ENCODE assay signal across 10 cellular contexts in genomic region chr14:22163051-22163450, GRCh38.
A peak's percentile ranks its signal among the peaks of the same experiment; 100 is the strongest.
DNase-seq lines count a peak whose midpoint lies in the region; ATAC-seq, FAIRE-seq and TF ChIP-seq lines count a peak whose summit lies in the region.
"Had no signal": no experiment of that assay in that cellular context is flagged by ENCODE, and none has a peak within 500 bp of the region (broad histone marks: within the 10 kb centered on the region; RNA-seq: fewer than 3 reads in every experiment).

No MANE protein-coding gene starts in this region.

- no peaks in the 10 kb centered on the region for H3K27me3 Mint-ChIP-seq in neural progenitor cell (ENCODE audit: insufficient read depth, low read depth)

- SMC1A ChIA-PET in GM12878 (lab: Charles Lee; ENCODE audit: uncharacterized antibody, unreplicated experiment) = interaction anchor here (0.6 to 3.4 kb wide), 15 partner anchors 19 to 788 kb away, joined by 3 to 24 read pairs (median 4); no protein-coding TSS in a partner anchor

- H3K27ac ChIP-seq in GM12878 (ENCODE audit: control insufficient read depth, insufficient read depth) (no peak overlapping the region), neural progenitor cell (no peak overlapping the region), right atrium auricular region (no peak overlapping the region)
- H3K27ac ChIP-seq: right lobe of liver had no signal

- no peak overlapping the region for H3K27ac Mint-ChIP-seq in neural progenitor cell

- H3K9me3 Mint-ChIP-seq in neural progenitor cell = no peaks in the 10 kb centered on the region

- no peak overlapping the region for H2AFZ ChIP-seq in GM12878 (ENCODE audit: control insufficient read depth, low read depth, low read length)
- H2AFZ ChIP-seq in neural progenitor cell (replicated peaks) = peak overlapping the region; percentile 15

- H3K9ac ChIP-seq in GM12878 (ENCODE audit: control insufficient read depth, insufficient read depth, low read length) = no peak overlapping the region
- no peak overlapping the region for H3K9ac ChIP-seq in neural progenitor cell

- ATAC-seq in GM12878 (peak; percentile 64), GM21423 (IDR thresholded peaks at IDR 0.05; ENCODE audit: unreplicated experiment) (no peak)

- TF ChIP-seq POLR2A in GM12878 (IDR thresholded peaks at IDR 0.05; ENCODE audit: low read depth, low read length) = no peak

- H3K36me3 Mint-ChIP-seq in neural progenitor cell = no peaks in the 10 kb centered on the region

- TF ChIP-seq CTCF in LNCaP clone FGC (IDR thresholded peaks at IDR 0.05; ENCODE audit: control insufficient read depth, extremely low read depth, insufficient read depth) (peak; percentile 23), GM12878 (IDR thresholded peaks at IDR 0.05 in 2 of 3, conservative IDR thresholded peaks at IDR 0.05 in 1 of 3; ENCODE audit: control insufficient read depth in 2 of 3, extremely low read depth in 1 of 3, insufficient read depth in 1 of 3, low read depth in 3 of 3, low read length in 3 of 3) (peak in 2 of 3 experiments; percentile 3 to 28; a peak in 3 of 6 replicates), neural progenitor cell (IDR thresholded peaks at IDR 0.05) (peak; percentile 46), right atrium auricular region (IDR thresholded peaks at IDR 0.05) (peak in 1 of 2 donors; percentile 27)

- no peak overlapping the region for H3K4me3 Mint-ChIP-seq in neural progenitor cell

- H4K20me1 ChIP-seq in GM12878 (ENCODE audit: control insufficient read depth, insufficient read depth) (no peaks in the 10 kb centered on the region), neural progenitor cell (ENCODE audit: low read depth) (no peaks in the 10 kb centered on the region)

- TF ChIP-seq RAD21 in GM12878 (IDR thresholded peaks at IDR 0.05; ENCODE audit: insufficient read depth, low read depth, low read length) = peak; percentile 40

- no peak for TF ChIP-seq EP300 in GM12878 (IDR thresholded peaks at IDR 0.05; ENCODE audit: borderline replicate concordance in 1 of 2, control insufficient read depth in 1 of 2, low read depth in 2 of 2, low read length in 2 of 2)

- in situ Hi-C loops in GM12878 (cut with MboI) = no loop called here

- no peaks in the 10 kb centered on the region for H3K36me3 ChIP-seq in GM12878 (ENCODE audit: control insufficient read depth in 2 of 2, insufficient read depth in 2 of 2, low read length in 1 of 2)
- no peaks in the 10 kb centered on the region for H3K36me3 ChIP-seq in neural progenitor cell
- H3K36me3 ChIP-seq in right atrium auricular region = no peaks in the 10 kb centered on the region
- H3K36me3 ChIP-seq: right lobe of liver had no signal

- no peaks in the 10 kb centered on the region for H3K79me2 ChIP-seq in GM12878 (ENCODE audit: control insufficient read depth, insufficient read depth, low read length)
- no peaks in the 10 kb centered on the region for H3K79me2 ChIP-seq in neural progenitor cell (ENCODE audit: low read depth)

- peaks cover 4% of the 10 kb centered on the region for H3K4me1 Mint-ChIP-seq in neural progenitor cell

- intact Hi-C loops in GM12878 (cut with micrococcal nuclease; ENCODE audit: unreplicated experiment) = loop anchor here (10.0 kb wide), 2 partner anchors 122 to 152 kb away; no protein-coding TSS in a partner anchor

- BruUV-seq in GM12878 (replicated peaks; lab: Mats Ljungman, UMichigan) = no TSS peak

- H3K4me3 ChIP-seq in LNCaP clone FGC (ENCODE audit: low read depth, low read length) (no peak overlapping the region), GM12878 (no peak overlapping the region), neural progenitor cell (no peak overlapping the region), right atrium auricular region (no peak overlapping the region)
- H3K4me3 ChIP-seq: right lobe of liver had no signal

- CTCF ChIA-PET in GM12878 (lab: Yijun Ruan, JAX) = interaction anchor here (0.7 to 2.3 kb wide), 31 partner anchors 8 to 691 kb away, joined by 3 to 25 read pairs (median 4); no protein-coding TSS in a partner anchor

- POLR2A ChIA-PET in GM12878 (lab: Charles Lee) = interaction anchor here (0.6 kb wide), 1 partner anchor 556 kb away, joined by 4 read pairs; no protein-coding TSS in a partner anchor

- H3K9me3 ChIP-seq in GM12878 (replicated peaks; ENCODE audit: control insufficient read depth, insufficient read depth, low read length) (no peaks in the 10 kb centered on the region), neural progenitor cell (ENCODE audit: low read depth) (no peaks in the 10 kb centered on the region), right atrium auricular region (no peaks in the 10 kb centered on the region)
- H3K9me3 ChIP-seq: right lobe of liver had no signal

- H3K27me3 ChIP-seq in GM12878 (replicated peaks in 1 of 2; ENCODE audit: control insufficient read depth in 2 of 2, insufficient read depth in 2 of 2, low read length in 1 of 2) (peaks cover 2% of the 10 kb centered on the region in 2 experiments; a peak in 2 of 4 replicates), neural progenitor cell (no peaks in the 10 kb centered on the region), right atrium auricular region (no peaks in the 10 kb centered on the region)
- H3K27me3 ChIP-seq: right lobe of liver had no signal

- H3K4me1 ChIP-seq in GM12878 (ENCODE audit: control insufficient read depth, insufficient read depth, low read length) (no peaks in the 10 kb centered on the region), neural progenitor cell (no peaks in the 10 kb centered on the region), right atrium auricular region (no peaks in the 10 kb centered on the region)
- H3K4me1 ChIP-seq: right lobe of liver had no signal

- no peaks in the 10 kb centered on the region for H3F3A ChIP-seq in neural progenitor cell (ENCODE audit: low read depth)

- peak; percentile 23 for DNase-seq in NOMO-1 treated with DMSO at 0.1 percent for 48 hours (lab: John Stamatoyannopoulos, UW; ENCODE audit: unreplicated experiment)
- DNase-seq in NOMO-1 treated with dmso at 0.1 percent for 144 hours (lab: John Stamatoyannopoulos, UW; ENCODE audit: unreplicated experiment) = no peak
- no peak for DNase-seq in LNCaP clone FGC (ENCODE audit: low read depth)
- no peak for DNase-seq in GM12878 (ENCODE audit: low read depth, low spot score)
- peak; percentile 20 for DNase-seq in neural progenitor cell (ENCODE audit: low spot score)
- no peak for DNase-seq in right atrium auricular region (ENCODE audit: low spot score)
- no peak for DNase-seq in NCI-H774 (lab: John Stamatoyannopoulos, UW)
- DNase-seq: NCI-H2029, right lobe of liver had no signal

- peak; percentile 23 for FAIRE-seq in GM12878 (lab: Jason Lieb, UNC)

- RAD21 ChIA-PET in GM12878 (lab: Charles Lee; ENCODE audit: unreplicated experiment) = interaction anchor here (0.7 to 1.5 kb wide), 14 partner anchors 12 to 407 kb away, joined by 3 to 10 read pairs (median 4); no protein-coding TSS in a partner anchor

- no peak overlapping the region for H3K4me2 ChIP-seq in GM12878 (ENCODE audit: control insufficient read depth, insufficient read depth)
- H3K4me2 ChIP-seq in neural progenitor cell = no peak overlapping the region

TF ChIP-seq in GM12878, 131 proteins besides CTCF, POLR2A, EP300 and RAD21:
- no peak for TF ChIP-seq KDM1A (IDR thresholded peaks at IDR 0.05; ENCODE audit: borderline replicate concordance)
- peak; percentile 12; the same call in 1 of the 2 replicates for TF ChIP-seq SMC3 (IDR thresholded peaks at IDR 0.05; ENCODE audit: borderline replicate concordance, low read length)

Comparison
In these comparisons a context has a peak if more than half of its experiments do, and no peak if none do; other contexts are left out.
1. DNase-seq: peak in NOMO-1 treated with DMSO at 0.1 percent for 48 hours (single experiment) and neural progenitor cell (single experiment); none in NOMO-1 treated with dmso at 0.1 percent for 144 hours (single experiment), LNCaP clone FGC (single experiment), GM12878 (single experiment), right atrium auricular region (single experiment) and NCI-H774 (single experiment).